In genomic region chr9:21381752-21382339, GRCh38 we compare ENCODE assay signal across 1 cellular context.
TF ChIP-seq lines count a peak whose summit lies in the region.

No MANE protein-coding gene starts in this region.

TF ChIP-seq in HEK293, 187 proteins besides CTCF, POLR2A, EP300 and RAD21 (continued from another document):
- no peak for TF ChIP-seq ZBTB6 (tag by site-specific recombination; IDR thresholded peaks at IDR 0.05)
